Comparison of ENCODE assay signal across 8 cellular contexts in the genomic region with DNA sequence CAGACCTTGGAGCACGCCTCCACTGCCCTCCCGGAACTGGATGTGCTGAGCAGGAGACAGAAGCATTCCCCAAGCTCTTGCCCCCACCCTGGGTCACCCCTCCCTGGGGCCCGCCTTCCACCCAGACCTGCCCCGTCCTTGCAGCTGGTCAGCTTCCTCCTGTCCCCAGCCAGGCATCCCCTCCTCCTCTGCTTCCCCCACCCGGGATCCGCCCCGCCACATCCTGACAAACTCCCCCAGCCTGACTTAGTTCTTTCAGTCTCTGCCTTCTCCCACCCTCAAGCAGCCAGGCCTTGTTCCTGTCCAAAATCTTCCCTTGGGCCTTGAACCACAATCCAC. TPM values are rescaled to one million over a fixed set of nuclear protein-coding genes. Genes with fewer than 3 reads are reported as not detected.
A peak's percentile ranks its signal among the peaks of the same experiment; 100 is the strongest.
DNase-seq lines count a peak whose midpoint lies in the region; ATAC-seq, FAIRE-seq and TF ChIP-seq lines count a peak whose summit lies in the region.

No MANE protein-coding gene starts in this region.

- H3K9ac ChIP-seq in astrocyte (ENCODE audit: low read length) = peak overlapping the region; percentile 8

- H2AFZ ChIP-seq in ACC112 (ENCODE audit: low read length, unreplicated experiment) (no peak overlapping the region), astrocyte (ENCODE audit: low read depth, low read length) (no peak overlapping the region)

- H3K4me1 Mint-ChIP-seq in astrocyte (ENCODE audit: low read depth, unreplicated experiment) = peaks cover 15% of the 10 kb centered on the region

- peaks cover 21% of the 10 kb centered on the region for H4K20me1 ChIP-seq in astrocyte (ENCODE audit: insufficient read depth, low read length)

- peak; percentile 37 for TF ChIP-seq POLR2A in right lobe of liver (IDR thresholded peaks at IDR 0.05)
- peak; percentile 32 for TF ChIP-seq POLR2A in transverse colon (IDR thresholded peaks at IDR 0.05)

- H3K27me3 ChIP-seq in ACC112 (ENCODE audit: insufficient read depth, low read length) = no peaks in the 10 kb centered on the region
- no peaks in the 10 kb centered on the region for H3K27me3 ChIP-seq in astrocyte (ENCODE audit: insufficient read depth, low read length)
- H3K27me3 ChIP-seq in right lobe of liver = no peaks in the 10 kb centered on the region
- no peaks in the 10 kb centered on the region for H3K27me3 ChIP-seq in transverse colon

- H3K4me2 ChIP-seq in astrocyte (ENCODE audit: low read length) = peak overlapping the region; percentile 35

- FAIRE-seq in astrocyte (lab: Jason Lieb, UNC) = no peak

- 41% methylated on average over 5 of the region's 7 CpGs for WGBS in right lobe of liver (ENCODE audit: insufficient coverage, low coverage, low lambda C conversion rate, missing lambda C conversion rate)
- WGBS in transverse colon (ENCODE audit: low coverage in 1 of 2), 2 donors = 40% methylated on average over 4 of the region's 7 CpGs; no CpG with 5 or more reads in 1 of the 2 donors

- peak overlapping the region; percentile 82 for H3K4me3 Mint-ChIP-seq in astrocyte (ENCODE audit: unreplicated experiment)

- DNase-seq in HT-29 (ENCODE audit: low spot score) = peak; percentile 37
- peak; percentile 42 for DNase-seq in astrocyte (ENCODE audit: low read depth)
- peak; percentile 78 to 84 (median 80) for DNase-seq in right lobe of liver
- peak; percentile 78 for DNase-seq in transverse colon
- DNase-seq in iPS-NIHi11 (ENCODE audit: low spot score) = no peak

- H3K36me3 Mint-ChIP-seq in astrocyte (ENCODE audit: low read depth, unreplicated experiment) = peaks cover 2% of the 10 kb centered on the region

- ATAC-seq in right lobe of liver (peak; percentile 9 to 63 (median 38)), GM18502 (IDR thresholded peaks at IDR 0.05; ENCODE audit: poor library complexity, unreplicated experiment) (no peak), GM18519 (IDR thresholded peaks at IDR 0.05; ENCODE audit: low FRiP score, unreplicated experiment) (no peak)

- no peaks in the 10 kb centered on the region for H3K9me3 Mint-ChIP-seq in astrocyte (ENCODE audit: unreplicated experiment)

- intact Hi-C loops in right lobe of liver (cut with DNase I) (no loop called here), transverse colon (cut with DNase I; ENCODE audit: low total_unique reads) (no loop called here)

- H3K79me2 ChIP-seq in ACC112 (ENCODE audit: control insufficient read depth, insufficient read depth, low read length, unreplicated experiment) (peaks cover 18% of the 10 kb centered on the region), astrocyte (ENCODE audit: insufficient read depth, low read length) (peaks cover 35% of the 10 kb centered on the region)

- H3K36me3 ChIP-seq in ACC112 (ENCODE audit: insufficient read depth, low read length) = no peaks in the 10 kb centered on the region
- H3K36me3 ChIP-seq in astrocyte (ENCODE audit: insufficient read depth, low read length) = no peaks in the 10 kb centered on the region
- no peaks in the 10 kb centered on the region for H3K36me3 ChIP-seq in right lobe of liver
- H3K36me3 ChIP-seq in transverse colon = no peaks in the 10 kb centered on the region

- no peaks in the 10 kb centered on the region for H3K9me3 ChIP-seq in astrocyte (ENCODE audit: insufficient read depth, low read depth, low read length)
- no peaks in the 10 kb centered on the region for H3K9me3 ChIP-seq in right lobe of liver
- no peaks in the 10 kb centered on the region for H3K9me3 ChIP-seq in transverse colon

- peak overlapping the region; percentile 12; the same call in 1 of the 2 replicates for H3K27ac ChIP-seq in ACC112 (ENCODE audit: low read depth, low read length)
- H3K27ac ChIP-seq in astrocyte (ENCODE audit: low read depth, low read length) = no peak overlapping the region
- peak overlapping the region; percentile 40 to 73 (median 65) for H3K27ac ChIP-seq in right lobe of liver
- peak overlapping the region; percentile 80 to 94 (median 84) for H3K27ac ChIP-seq in transverse colon

- TF ChIP-seq CTCF in astrocyte (IDR thresholded peaks at IDR 0.05; ENCODE audit: insufficient read depth, low read depth, low read length) = no peak
- TF ChIP-seq CTCF in right lobe of liver (IDR thresholded peaks at IDR 0.05) = no peak
- TF ChIP-seq CTCF in transverse colon (IDR thresholded peaks at IDR 0.05) = no peak

- H3K27ac Mint-ChIP-seq in astrocyte (ENCODE audit: unreplicated experiment) = peak overlapping the region; percentile 94

- no peak for TF ChIP-seq EP300 in transverse colon (IDR thresholded peaks at IDR 0.05; ENCODE audit: low read depth)

- in situ Hi-C loops in transverse colon (cut with MboI; ENCODE audit: low pct_ligation_motif_present in 1 of 4, low pct_unique_long_range_greater_than_20kb in 1 of 4, low sequenced_read_pairs in 3 of 4) = no loop called here

- H3K4me1 ChIP-seq in ACC112 (ENCODE audit: control insufficient read depth, insufficient read depth, low read length, unreplicated experiment) = peaks cover 30% of the 10 kb centered on the region
- H3K4me1 ChIP-seq in astrocyte (ENCODE audit: insufficient read depth, low read length) = peaks cover 42% of the 10 kb centered on the region
- H3K4me1 ChIP-seq in right lobe of liver = peaks cover 0 to 26% (median 10%) of the 10 kb centered on the region in 4 donors
- H3K4me1 ChIP-seq in transverse colon = peaks cover 24 to 50% (median 40%) of the 10 kb centered on the region in 4 donors

- no peaks in the 10 kb centered on the region for H3K27me3 Mint-ChIP-seq in astrocyte (ENCODE audit: low read depth, unreplicated experiment)

- no peak overlapping the region for H3K4me3 ChIP-seq in ACC112 (ENCODE audit: low read depth, low read length)
- no peak overlapping the region for H3K4me3 ChIP-seq in astrocyte (ENCODE audit: insufficient read depth, low read depth, low read length)
- no peak overlapping the region for H3K4me3 ChIP-seq in right lobe of liver
- H3K4me3 ChIP-seq in transverse colon = no peak overlapping the region

RNA-seq across cellular contexts. Expression of a gene that starts 1.1 kb away (rescaled TPM):
- total RNA-seq in HT-29 (2014; rRNA removed; shearing (Covaris generic)) = 247 and 252 TPM in 2 replicates
- total RNA-seq in astrocyte = 327 and 376 TPM in 2 replicates
- total RNA-seq in right lobe of liver = 100 to 1,000 TPM; 154 to 181 (median 161) TPM
- total RNA-seq in transverse colon = 100 to 1,000 TPM; 305 to 880 (median 460) TPM

RNA-seq across cellular contexts. Expression of a gene that starts 18.2 kb away (rescaled TPM):
- total RNA-seq in HT-29 (2014; rRNA removed; shearing (Covaris generic)) = 4.5 and 5.2 TPM in 2 replicates
- total RNA-seq in astrocyte (5.4 and 5.8 TPM in 2 replicates), right lobe of liver (1 to 10 TPM in 5 of 6 experiments, under 1 TPM in 1; 0.98 to 4.1 (median 1.9) TPM), transverse colon (10 to 100 TPM in 2 of 4 donors, 1 to 10 TPM in 2; 3.2 to 22.7 (median 8.3) TPM)

RNA-seq across cellular contexts. Expression of a gene that starts 34.6 kb away (rescaled TPM):
- 54.1 and 56.7 TPM in 2 replicates for total RNA-seq in HT-29 (2014; rRNA removed; shearing (Covaris generic))
- 47.9 and 48.3 TPM in 2 replicates for total RNA-seq in astrocyte
- 10 to 100 TPM; 38.3 to 80.3 (median 54.4) TPM for total RNA-seq in right lobe of liver
- 100 to 1,000 TPM in 1 of 4 donors, 10 to 100 TPM in 3; 62.1 to 151 (median 77.8) TPM for total RNA-seq in transverse colon

RNA-seq across cellular contexts. Expression of a gene that starts 38.4 kb away (rescaled TPM):
- 1.6 and 2.2 TPM in 2 replicates for total RNA-seq in HT-29 (2014; rRNA removed; shearing (Covaris generic))
- total RNA-seq in astrocyte (19.6 and 22.4 TPM in 2 replicates), right lobe of liver (1 to 10 TPM; 1.7 to 6.4 (median 2.5) TPM), transverse colon (1 to 10 TPM; 1.6 to 6.4 (median 2.7) TPM)

RNA-seq across cellular contexts. Expression of a gene that starts 47.1 kb away (rescaled TPM):
- total RNA-seq in HT-29 (2014; rRNA removed; shearing (Covaris generic)) = 6.6 and 6.7 TPM in 2 replicates
- total RNA-seq in astrocyte (29.1 and 36.4 TPM in 2 replicates), right lobe of liver (1 to 10 TPM; 2.1 to 7.6 (median 3.6) TPM), transverse colon (1 to 10 TPM; 1.1 to 9.4 (median 3.3) TPM)

Comparison
In these comparisons a context has a peak if more than half of its experiments do, and no peak if none do; other contexts are left out.
1. ATAC-seq: peak in right lobe of liver (4 of 4); none in GM18502 (single experiment) and GM18519 (single experiment).